Comparison of ENCODE assay signal across 21 cellular contexts in genomic region chr13:96792188-96792587, GRCh38.
A peak's percentile ranks its signal among the peaks of the same experiment; 100 is the strongest.
DNase-seq lines count a peak whose midpoint lies in the region; FAIRE-seq and TF ChIP-seq lines count a peak whose summit lies in the region.
"Had no signal": no experiment of that assay in that cellular context is flagged by ENCODE, and none has a peak within 500 bp of the region (broad histone marks: within the 10 kb centered on the region; RNA-seq: fewer than 3 reads in every experiment).

No MANE protein-coding gene starts in this region.

- no peaks in the 10 kb centered on the region for H3K23me2 ChIP-seq in H1 (ENCODE audit: low read depth, low read length)

- WGBS in H1 (ENCODE audit: extremely low coverage in 1 of 2, insufficient coverage in 1 of 2, insufficient read length in 1 of 2, insufficient replicate concordance in 2 of 2, low coverage in 1 of 2, low lambda C conversion rate in 2 of 2, missing lambda C conversion rate in 1 of 2), 2 experiments = 76% methylated on average over 3 of the region's 3 CpGs; no CpG with 5 or more reads in 1 of the 2 experiments

- H3K4me3 ChIP-seq in H1 (ENCODE audit: extremely low read depth in 1 of 4, insufficient read depth in 2 of 4, low read depth in 3 of 4, low read length in 4 of 4) = no peak overlapping the region
- H3K4me3 ChIP-seq: A549 had no signal

- no peak overlapping the region for H3K27ac ChIP-seq in H1 (ENCODE audit: low read depth, low read length)
- H3K27ac ChIP-seq: A549 had no signal

- H3K4me2 ChIP-seq in H1 (ENCODE audit: insufficient read depth in 1 of 2, low read depth in 2 of 2, low read length in 2 of 2) = no peak overlapping the region
- H3K4me2 ChIP-seq: A549 had no signal

- H2BK15ac ChIP-seq in H1 (ENCODE audit: low read length) = no peak overlapping the region

- TF ChIP-seq RAD21 in H1 (IDR thresholded peaks at IDR 0.05 in 1 of 2, conservative IDR thresholded peaks at IDR 0.05 in 1 of 2; ENCODE audit: low read depth in 2 of 2, low read length in 2 of 2) = peak; percentile 35 to 49; a peak in 3 of 4 replicates

- FAIRE-seq in H1 (lab: Jason Lieb, UNC) = peak; percentile 7
- FAIRE-seq: A549, GM12892 had no signal

- no peak overlapping the region for H3K27ac Mint-ChIP-seq in neural crest cell (ENCODE audit: unreplicated experiment)
- H3K27ac Mint-ChIP-seq: CD4-positive, alpha-beta memory T cell had no signal

- H4K8ac ChIP-seq in H1 (ENCODE audit: extremely low read depth, insufficient read depth, low read length) = no peak overlapping the region

- no peak for TF ChIP-seq EP300 in H1 (IDR thresholded peaks at IDR 0.05; ENCODE audit: borderline replicate concordance in 1 of 2, low read depth in 2 of 2, low read length in 2 of 2)

- no peaks in the 10 kb centered on the region for H3K36me3 ChIP-seq in H1 (ENCODE audit: control insufficient read depth in 2 of 4, insufficient read depth in 4 of 4, low read length in 3 of 4)

- POLR2A ChIA-PET in H1 (lab: Charles Lee; ENCODE audit: partially characterized antibody) = interaction anchor here (0.6 kb wide), 1 partner anchor 20 kb away, joined by 3 read pairs; no protein-coding TSS in a partner anchor

- H4K91ac ChIP-seq in H1 (replicated peaks; ENCODE audit: insufficient read length, low read length) = no peak overlapping the region

- TF ChIP-seq CTCF in GM12873 (IDR thresholded peaks at IDR 0.05; ENCODE audit: insufficient read depth, low read depth, low read length, missing control alignments) (peak; percentile 4), H1 (IDR thresholded peaks at IDR 0.05; ENCODE audit: control extremely low read depth in 1 of 3, insufficient read depth in 1 of 3, low read depth in 1 of 3, low read length in 3 of 3) (peak in 2 of 3 experiments; percentile 32 to 40; a peak in 2 of 4 replicates), neural crest cell (conservative IDR thresholded peaks at IDR 0.05) (peak; percentile 19)

- H3K9me3 Mint-ChIP-seq in neural crest cell = no peaks in the 10 kb centered on the region
- H3K9me3 Mint-ChIP-seq: CD4-positive, alpha-beta memory T cell had no signal

- no peak for TF ChIP-seq POLR2A in H1 (IDR thresholded peaks at IDR 0.05; ENCODE audit: control extremely low read depth in 1 of 2, low read depth in 2 of 2, low read length in 2 of 2)

- no peak overlapping the region for H2BK120ac ChIP-seq in H1 (replicated peaks; ENCODE audit: low read depth, low read length)

- H3K18ac ChIP-seq in H1 (ENCODE audit: extremely low read depth, low read length) = no peak overlapping the region

- no peak overlapping the region for H3K4ac ChIP-seq in H1 (replicated peaks; ENCODE audit: insufficient read length, low read depth, low read length)

- H3K79me1 ChIP-seq in H1 (ENCODE audit: low read depth, low read length) = no peaks in the 10 kb centered on the region

- no peak overlapping the region for H2AK5ac ChIP-seq in H1 (ENCODE audit: low read depth, low read length)

- H4K20me1 ChIP-seq in H1 (replicated peaks in 1 of 2; ENCODE audit: control insufficient read depth in 1 of 2, insufficient read depth in 2 of 2, low read length in 2 of 2) = no peaks in the 10 kb centered on the region

- H3K27me3 Mint-ChIP-seq in neural crest cell (ENCODE audit: low read depth) = no peaks in the 10 kb centered on the region
- H3K27me3 Mint-ChIP-seq: CD4-positive, alpha-beta memory T cell had no signal

- H3K4me1 ChIP-seq in H1 (replicated peaks in 1 of 4; ENCODE audit: control insufficient read depth in 3 of 4, insufficient read depth in 4 of 4, low read length in 3 of 4) = no peaks in the 10 kb centered on the region
- H3K4me1 ChIP-seq: A549 had no signal

- H2BK5ac ChIP-seq in H1 (ENCODE audit: low read depth, low read length) = no peak overlapping the region

- no peak overlapping the region for H3K9ac ChIP-seq in H1 (replicated peaks in 1 of 4; ENCODE audit: extremely low read depth in 1 of 4, low read depth in 3 of 4, low read length in 3 of 4)

- H4K5ac ChIP-seq in H1 (ENCODE audit: insufficient read length, low read depth, low read length) = no peak overlapping the region

- no peak overlapping the region for H3K56ac ChIP-seq in H1 (replicated peaks; ENCODE audit: insufficient read length, low read depth, low read length)

- H2BK12ac ChIP-seq in H1 (ENCODE audit: low read depth, low read length) = no peak overlapping the region

- no peak overlapping the region for H3K14ac ChIP-seq in H1 (ENCODE audit: insufficient read length)

- peaks cover 3% of the 10 kb centered on the region for H3K36me3 Mint-ChIP-seq in neural crest cell (ENCODE audit: low read depth)
- H3K36me3 Mint-ChIP-seq: CD4-positive, alpha-beta memory T cell had no signal

- CTCF ChIA-PET in H1 (lab: Charles Lee; ENCODE audit: partially characterized antibody) = interaction anchor here (0.9 to 1.1 kb wide), 3 partner anchors 13 to 28 kb away, joined by 3 to 4 read pairs (median 4); no protein-coding TSS in a partner anchor

- no peaks in the 10 kb centered on the region for H3K79me2 ChIP-seq in H1 (ENCODE audit: control insufficient read depth in 1 of 2, insufficient read depth in 2 of 2, low read length in 2 of 2)

- H3K23ac ChIP-seq in H1 (ENCODE audit: insufficient read length) = no peak overlapping the region

- DNase-seq in OCI-M1 (lab: John Stamatoyannopoulos, UW) (peak; percentile 26), H1 (ENCODE audit: low read depth in 1 of 2, low spot score in 2 of 2) (no peak), neural crest cell (ENCODE audit: low read depth, low spot score) (no peak), NCI-H1930 (lab: John Stamatoyannopoulos, UW) (no peak), HUDEP-2 (lab: John Stamatoyannopoulos, UW; ENCODE audit: unreplicated experiment in 76 of 76) (no peak)
- DNase-seq in activated CD4-positive, alpha-beta T cell treated with anti-CD3 and anti-CD28 coated beads, Interleukin-2, amount 50 U/mL, for 48 hours = no peak
- DNase-seq in stimulated activated CD4-positive, alpha-beta T cell treated with anti-CD3 and anti-CD28 coated beads, Interleukin-4, amount 100 ng/mL, for 1 hour = no peak
- DNase-seq: 8988T; ACHN; AML-193; C1 segment of cervical spinal cord; CD4-positive, alpha-beta memory T cell; COR-L47; DMS53; DMS79 treated with DMSO at 0.1 percent for 48 hours; GF-D8; GOT3; H7 had no signal

- H3K4me3 Mint-ChIP-seq in neural crest cell = no peak overlapping the region
- H3K4me3 Mint-ChIP-seq: CD4-positive, alpha-beta memory T cell had no signal

- no peak overlapping the region for H2BK20ac ChIP-seq in H1 (ENCODE audit: low read length)

- no peaks in the 10 kb centered on the region for H3K4me1 Mint-ChIP-seq in neural crest cell
- H3K4me1 Mint-ChIP-seq: CD4-positive, alpha-beta memory T cell had no signal

- H3K27me3 ChIP-seq in H1 (replicated peaks in 1 of 4; ENCODE audit: control insufficient read depth in 3 of 4, extremely low read depth in 1 of 4, insufficient read depth in 3 of 4, low read length in 3 of 4) = no peaks in the 10 kb centered on the region

- no peaks in the 10 kb centered on the region for H3K9me3 ChIP-seq in H1 (ENCODE audit: insufficient read depth in 2 of 2, low read depth in 1 of 2, low read length in 1 of 2)
- H3K9me3 ChIP-seq: A549 had no signal

- no peak overlapping the region for H2AFZ ChIP-seq in H1 (ENCODE audit: low read length)

TF ChIP-seq in H1, 55 proteins besides CTCF, POLR2A, EP300 and RAD21:
- TF ChIP-seq HDAC2 (IDR thresholded peaks at IDR 0.05; ENCODE audit: borderline replicate concordance in 1 of 2, low read depth in 2 of 2, low read length in 2 of 2) (no peak), BACH1 (IDR thresholded peaks at IDR 0.05; ENCODE audit: low read length) (no peak), RNF2 (IDR thresholded peaks at IDR 0.05; ENCODE audit: borderline replicate concordance, low read depth, low read length, missing control alignments, poor library complexity, severe bottlenecking) (no peak), NANOG (IDR thresholded peaks at IDR 0.05; ENCODE audit: insufficient read depth, low read depth, low read length, poor library complexity, severe bottlenecking) (no peak), JUND (IDR thresholded peaks at IDR 0.05; ENCODE audit: low read length) (no peak), PHF8 (conservative IDR thresholded peaks at IDR 0.05; ENCODE audit: low read depth, low read length) (no peak), EZH2 (IDR thresholded peaks at IDR 0.05; ENCODE audit: low read depth, low read length, severe bottlenecking) (no peak), GABPA (IDR thresholded peaks at IDR 0.05; ENCODE audit: borderline replicate concordance, insufficient read depth, low read length) (no peak), TAF1 (IDR thresholded peaks at IDR 0.05; ENCODE audit: low read depth, low read length) (no peak), SP2 (IDR thresholded peaks at IDR 0.05; ENCODE audit: low read length) (no peak), GTF2F1 (IDR thresholded peaks at IDR 0.05; ENCODE audit: borderline replicate concordance, low read depth, low read length) (no peak)
TF ChIP-seq in H1: peak in this region for 0.
